29 cellular contexts compared by ENCODE assay signal in the genomic region with DNA sequence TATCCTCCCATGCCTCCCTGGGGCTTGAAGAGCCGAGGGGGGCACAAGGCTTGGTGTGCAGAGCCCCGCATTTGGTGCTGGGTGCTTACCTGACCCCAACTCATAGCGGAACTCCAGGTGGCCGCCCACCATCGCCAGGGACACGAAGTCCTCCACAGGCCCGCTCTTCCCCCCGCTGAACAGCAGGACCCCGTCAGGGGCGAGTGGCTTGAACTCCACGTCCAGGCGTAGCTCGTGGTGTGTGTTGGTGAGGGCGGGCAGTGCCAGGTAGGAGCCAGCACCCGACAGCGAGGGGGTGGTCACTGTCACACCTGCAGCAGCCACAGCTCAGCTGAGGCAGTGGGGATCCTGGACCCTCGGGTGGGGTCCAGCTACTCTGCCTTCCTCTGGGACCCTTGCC. TPM values are rescaled to one million over a fixed set of nuclear protein-coding genes. Genes with fewer than 3 reads are reported as not detected.
"Had no signal": no experiment of that assay in that cellular context is flagged by ENCODE, and none has a peak within 500 bp of the region (broad histone marks: within the 10 kb centered on the region; RNA-seq: fewer than 3 reads in every experiment).

No MANE protein-coding gene starts in this region.

- FAIRE-seq: keratinocyte had no signal

- H3K27me3 Mint-ChIP-seq: naive thymus-derived CD4-positive, alpha-beta T cell; natural killer cell treated with Interleukin-12 subunit alpha and Interleukin-12 subunit beta and Interleukin-15 and Interleukin-18, amount 100 ng/mL, for 72 hours; stimulated activated memory B cell treated with anti-CD40 and anti-IgM and Interleukin-4, amounts not matched to agents 10 μg/mL and 1 μg/mL and 100 μg/mL, for 72 hours; stimulated activated naive CD8-positive, alpha-beta T cell treated with anti-CD3 and anti-CD28 coated beads, Interleukin-15, amount 100 ng/mL, for 72 hours; type B pancreatic cell had no signal

- H3K4me3 Mint-ChIP-seq: naive thymus-derived CD4-positive, alpha-beta T cell; natural killer cell treated with Interleukin-12 subunit alpha and Interleukin-12 subunit beta and Interleukin-15 and Interleukin-18, amount 100 ng/mL, for 72 hours; stimulated activated memory B cell treated with anti-CD40 and anti-IgM and Interleukin-4, amounts not matched to agents 10 μg/mL and 1 μg/mL and 100 μg/mL, for 72 hours; stimulated activated naive CD8-positive, alpha-beta T cell treated with anti-CD3 and anti-CD28 coated beads, Interleukin-15, amount 100 ng/mL, for 72 hours; type B pancreatic cell had no signal

- H3K4me1 Mint-ChIP-seq: stimulated activated memory B cell treated with anti-CD40 and anti-IgM and Interleukin-4, amounts not matched to agents 10 μg/mL and 1 μg/mL and 100 μg/mL, for 72 hours; stimulated activated naive CD8-positive, alpha-beta T cell treated with anti-CD3 and anti-CD28 coated beads, Interleukin-15, amount 100 ng/mL, for 72 hours had no signal

- H3K27ac Mint-ChIP-seq: naive thymus-derived CD4-positive, alpha-beta T cell; natural killer cell treated with Interleukin-12 subunit alpha and Interleukin-12 subunit beta and Interleukin-15 and Interleukin-18, amount 100 ng/mL, for 72 hours; stimulated activated memory B cell treated with anti-CD40 and anti-IgM and Interleukin-4, amounts not matched to agents 10 μg/mL and 1 μg/mL and 100 μg/mL, for 72 hours; type B pancreatic cell had no signal

- H3K9me3 Mint-ChIP-seq: natural killer cell treated with Interleukin-12 subunit alpha and Interleukin-12 subunit beta and Interleukin-15 and Interleukin-18, amount 100 ng/mL, for 72 hours; type B pancreatic cell had no signal

- H3K9ac ChIP-seq: parathyroid adenoma had no signal

- H3K27ac ChIP-seq: left lung, parathyroid adenoma, psoas muscle, right lobe of liver, tibial nerve, vagina had no signal

- H3K4me3 ChIP-seq: left lung, lung, mucosa of descending colon, psoas muscle, right lobe of liver, smooth muscle cell, tibial nerve, vagina had no signal

- H2AFZ ChIP-seq: parathyroid adenoma had no signal

- H3K4me1 ChIP-seq: left lung, parathyroid adenoma, psoas muscle, right lobe of liver, tibial nerve, vagina had no signal

- H3K9me3 ChIP-seq: right lobe of liver, vagina had no signal

- H3K79me2 ChIP-seq: parathyroid adenoma had no signal

- DNase-seq: hippocampal formation; left colon; left lung; midbrain; mucosa of descending colon; naive thymus-derived CD4-positive, alpha-beta T cell; nucleus accumbens; right lobe of liver; stimulated activated CD4-positive, alpha-beta T cell treated with anti-CD3 and anti-CD28 coated beads, Interleukin-1b, Interleukin-23, amount 100 ng/mL, for 48 hours; stimulated activated CD4-positive, alpha-beta T cell treated with anti-CD3 and anti-CD28 coated beads, Interleukin-2, amount 100 ng/mL, for 48 hours; stimulated activated CD4-positive, alpha-beta T cell treated with anti-CD3 and anti-CD28 coated beads, Interleukin-4, amount 100 ng/mL, for 4 hours; stimulated activated CD8-positive, alpha-beta memory T cell treated with anti-CD3 and anti-CD28 coated beads, Interleukin-4, amount 100 ng/mL, for 48 hours; stimulated activated naive CD4-positive, alpha-beta T cell treated with Interleukin-2 at 50 U/mL for 16 hours; stimulated activated naive CD8-positive, alpha-beta T cell treated with anti-CD3 and anti-CD28 coated beads, Interleukin-15, amount 100 ng/mL, for 72 hours; substantia nigra had no signal

- H3K36me3 Mint-ChIP-seq: natural killer cell treated with Interleukin-12 subunit alpha and Interleukin-12 subunit beta and Interleukin-15 and Interleukin-18, amount 100 ng/mL, for 72 hours had no signal

- H3K4me2 ChIP-seq: smooth muscle cell had no signal

- H3K27me3 ChIP-seq: left lung, right lobe of liver, tibial nerve, vagina had no signal

- ATAC-seq: left colon; left lung; mucosa of descending colon; naive thymus-derived CD4-positive, alpha-beta T cell; natural killer cell treated with Interleukin-12 subunit alpha and Interleukin-12 subunit beta and Interleukin-15 and Interleukin-18, amount 100 ng/mL, for 72 hours; psoas muscle; right lobe of liver; stimulated activated memory B cell treated with anti-CD40 and anti-IgM and Interleukin-4, amounts not matched to agents 10 μg/mL and 1 μg/mL and 100 μg/mL, for 72 hours; stimulated activated naive CD8-positive, alpha-beta T cell treated with anti-CD3 and anti-CD28 coated beads, Interleukin-15, amount 100 ng/mL, for 72 hours had no signal

RNA-seq across cellular contexts. Expression of a gene that starts 17.2 kb away (rescaled TPM):
- total RNA-seq: myocyte; natural killer cell treated with Interleukin-12 subunit alpha and Interleukin-12 subunit beta and Interleukin-15 and Interleukin-18, amount 100 ng/mL, for 72 hours; osteocyte; right lobe of liver; temporal lobe; vagina had no signal
- polyA plus RNA-seq: naive thymus-derived CD4-positive, alpha-beta T cell; neural cell had no signal
